In genomic region chrX:40152706-40153334, GRCh38 we compare ENCODE assay signal across 8 cellular contexts. TPM values are rescaled to one million over a fixed set of nuclear protein-coding genes. Genes with fewer than 3 reads are reported as not detected.
A peak's percentile ranks its signal among the peaks of the same experiment; 100 is the strongest.
DNase-seq lines count a peak whose midpoint lies in the region; ATAC-seq and TF ChIP-seq lines count a peak whose summit lies in the region.

No MANE protein-coding gene starts in this region.

- ATAC-seq in heart right ventricle (peak; percentile 30 to 76 (median 65)), HG02678 (IDR thresholded peaks at IDR 0.05; ENCODE audit: unreplicated experiment) (no peak), HG03378 (IDR thresholded peaks at IDR 0.05; ENCODE audit: unreplicated experiment) (no peak)

- POLR2A ChIA-PET in CD8-positive, alpha-beta memory T cell (lab: Charles Lee) = interaction anchor here (0.6 to 1.8 kb wide), 9 partner anchors 18 to 147 kb away, joined by 3 to 7 read pairs (median 4); partner anchors contain the start of gene BCOR

- no peak for DNase-seq in CD8-positive, alpha-beta memory T cell
- DNase-seq in HFFc6 = no peak
- DNase-seq in activated T-helper 2 cell treated with anti-CD3 and anti-CD28 coated beads, Interferon-gamma antibody, Interleukin-2, Interleukin-4, amounts not matched to agents 10 μg/mL and 5 μg/mL and 100 μg/mL, durations not matched to agents 14 hours and 24 hours and 36 hours (ENCODE audit: low spot score) = no peak
- DNase-seq in heart right ventricle = peak; percentile 44 to 71
- DNase-seq in posterior vena cava (ENCODE audit: low spot score) = peak; percentile 84
- DNase-seq in germinal center (ENCODE audit: low spot score) = no peak

- H3K9me3 ChIP-seq in CD8-positive, alpha-beta memory T cell (ENCODE audit: low read length) = no peaks in the 10 kb centered on the region
- no peaks in the 10 kb centered on the region for H3K9me3 ChIP-seq in heart right ventricle

- no peaks in the 10 kb centered on the region for H3K36me3 ChIP-seq in CD8-positive, alpha-beta memory T cell (ENCODE audit: insufficient read depth, low read length)
- H3K36me3 ChIP-seq in heart right ventricle = no peaks in the 10 kb centered on the region

- H3K27me3 ChIP-seq in CD8-positive, alpha-beta memory T cell (ENCODE audit: insufficient read depth, low read length, poor library complexity, severe bottlenecking) = no peaks in the 10 kb centered on the region
- H3K27me3 ChIP-seq in heart right ventricle = peaks cover 0 to 100% (median 0%) of the 10 kb centered on the region in 7 donors

- H3K4me3 ChIP-seq in CD8-positive, alpha-beta memory T cell (ENCODE audit: low read length) = peak overlapping the region; percentile 53
- peak overlapping the region; percentile 32 to 56 (median 53) for H3K4me3 ChIP-seq in heart right ventricle

- 1% methylated on average over 39 to 49 of the region's 50 CpGs for WGBS in heart right ventricle, 2 donors

- CTCF ChIA-PET in CD8-positive, alpha-beta memory T cell (lab: Charles Lee) = interaction anchor here (1.0 to 2.2 kb wide), 5 partner anchors 46 to 114 kb away, joined by 3 to 10 read pairs (median 3); partner anchors contain the start of gene BCOR

- peak overlapping the region; percentile 59 for H3K27ac ChIP-seq in CD8-positive, alpha-beta memory T cell (ENCODE audit: low read depth, low read length)
- H3K27ac ChIP-seq in heart right ventricle = peak overlapping the region; percentile 21 to 89 (median 82)

- peaks cover 15 to 20% (median 18%) of the 10 kb centered on the region in 3 donors for H3K4me1 Mint-ChIP-seq in CD8-positive, alpha-beta memory T cell
- peaks cover 10% of the 10 kb centered on the region for H3K4me1 Mint-ChIP-seq in HFFc6 (ENCODE audit: low read depth)
- H3K4me1 Mint-ChIP-seq in activated T-helper 2 cell treated with anti-CD3 and anti-CD28 coated beads, Interferon-gamma antibody, Interleukin-2, Interleukin-4, amounts not matched to agents 10 μg/mL and 5 μg/mL and 100 μg/mL, durations not matched to agents 14 hours and 24 hours and 36 hours (ENCODE audit: low read depth) = peaks cover 20% of the 10 kb centered on the region

- no peaks in the 10 kb centered on the region for H3K4me1 ChIP-seq in CD8-positive, alpha-beta memory T cell (ENCODE audit: insufficient read depth, low read length)
- H3K4me1 ChIP-seq in heart right ventricle = peaks cover 6 to 72% (median 49%) of the 10 kb centered on the region in 9 donors

- H3K27me3 Mint-ChIP-seq in CD8-positive, alpha-beta memory T cell = peaks cover 0 to 40% of the 10 kb centered on the region in 2 donors
- peaks cover 1% of the 10 kb centered on the region; the same call in 1 of the 2 replicates for H3K27me3 Mint-ChIP-seq in HFFc6 (ENCODE audit: insufficient read depth)
- H3K27me3 Mint-ChIP-seq in activated T-helper 2 cell treated with anti-CD3 and anti-CD28 coated beads, Interferon-gamma antibody, Interleukin-2, Interleukin-4, amounts not matched to agents 10 μg/mL and 5 μg/mL and 100 μg/mL, durations not matched to agents 14 hours and 24 hours and 36 hours (ENCODE audit: low read depth) = no peaks in the 10 kb centered on the region

- intact Hi-C loops in activated T-helper 2 cell treated with anti-CD3 and anti-CD28 coated beads, Interferon-gamma antibody, Interleukin-2, Interleukin-4, amounts not matched to agents 10 μg/mL and 5 μg/mL and 100 μg/mL, durations not matched to agents 14 hours and 24 hours and 36 hours (cut with micrococcal nuclease) = loop anchor here (2.0 to 5.0 kb wide), 3 partner anchors 22 to 141 kb away; no protein-coding TSS in a partner anchor
- intact Hi-C loops in heart right ventricle (cut with DNase I) (loop anchor here in 9 of 10 donors (1.0 to 10.0 kb wide), 11 partner anchors 41 to 418 kb away; partner anchors contain the start of gene BCOR (in 1 of the 9)), posterior vena cava (cut with DNase I) (loop anchor here (10.0 kb wide), 5 partner anchors 48 to 418 kb away; no protein-coding TSS in a partner anchor)

- TF ChIP-seq CTCF in HFFc6 (IDR thresholded peaks at IDR 0.05) (no peak), heart right ventricle (IDR thresholded peaks at IDR 0.05) (peak in 1 of 9 donors; percentile 14)

- peak overlapping the region in 1 of 8 donors; percentile 70 for H3K27ac Mint-ChIP-seq in CD8-positive, alpha-beta memory T cell
- H3K27ac Mint-ChIP-seq in HFFc6 = peak overlapping the region; percentile 58
- no peak overlapping the region for H3K27ac Mint-ChIP-seq in activated T-helper 2 cell treated with anti-CD3 and anti-CD28 coated beads, Interferon-gamma antibody, Interleukin-2, Interleukin-4, amounts not matched to agents 10 μg/mL and 5 μg/mL and 100 μg/mL, durations not matched to agents 14 hours and 24 hours and 36 hours

- no peaks in the 10 kb centered on the region for H3K36me3 Mint-ChIP-seq in CD8-positive, alpha-beta memory T cell
- H3K36me3 Mint-ChIP-seq in HFFc6 (ENCODE audit: low read depth) = no peaks in the 10 kb centered on the region
- no peaks in the 10 kb centered on the region for H3K36me3 Mint-ChIP-seq in activated T-helper 2 cell treated with anti-CD3 and anti-CD28 coated beads, Interferon-gamma antibody, Interleukin-2, Interleukin-4, amounts not matched to agents 10 μg/mL and 5 μg/mL and 100 μg/mL, durations not matched to agents 14 hours and 24 hours and 36 hours (ENCODE audit: low read depth)

- H3K4me3 Mint-ChIP-seq in CD8-positive, alpha-beta memory T cell = peak overlapping the region; percentile 78 to 92 (median 84)
- H3K4me3 Mint-ChIP-seq in HFFc6 = peak overlapping the region; percentile 81
- H3K4me3 Mint-ChIP-seq in activated T-helper 2 cell treated with anti-CD3 and anti-CD28 coated beads, Interferon-gamma antibody, Interleukin-2, Interleukin-4, amounts not matched to agents 10 μg/mL and 5 μg/mL and 100 μg/mL, durations not matched to agents 14 hours and 24 hours and 36 hours (ENCODE audit: low read depth) = peak overlapping the region; percentile 80

- no peaks in the 10 kb centered on the region for H3K9me3 Mint-ChIP-seq in CD8-positive, alpha-beta memory T cell
- no peaks in the 10 kb centered on the region for H3K9me3 Mint-ChIP-seq in HFFc6
- no peaks in the 10 kb centered on the region for H3K9me3 Mint-ChIP-seq in activated T-helper 2 cell treated with anti-CD3 and anti-CD28 coated beads, Interferon-gamma antibody, Interleukin-2, Interleukin-4, amounts not matched to agents 10 μg/mL and 5 μg/mL and 100 μg/mL, durations not matched to agents 14 hours and 24 hours and 36 hours

RNA-seq across cellular contexts. Expression of gene BCOR, which starts 55.1 kb away (rescaled TPM):
- total RNA-seq in CD8-positive, alpha-beta memory T cell = 10 to 100 TPM; 62.6 to 67.7 TPM
- 7.2 TPM for polyA plus RNA-seq in CD8-positive, alpha-beta memory T cell
- total RNA-seq in HFFc6 (2021; fragmentation: NEBNext Ultra II Directional; extraction: Animal tissue kit (Norgen Biotek cat#: 25700)) = 10 to 100 TPM; 15.0 to 20.3 (median 18.3) TPM
- 74.6 and 82.2 TPM in 2 replicates for total RNA-seq in activated T-helper 2 cell treated with anti-CD3 and anti-CD28 coated beads, Interferon-gamma antibody, Interleukin-2, Interleukin-4, amounts not matched to agents 10 μg/mL and 5 μg/mL and 100 μg/mL, durations not matched to agents 14 hours and 24 hours and 36 hours
- total RNA-seq in heart right ventricle = 10 to 100 TPM; 12.4 to 27.2 (median 19.9) TPM
- polyA plus RNA-seq in heart right ventricle = 10 to 100 TPM in 1 of 2 donors, 1 to 10 TPM in 1; 9.1 to 10.5 TPM
- 10 to 100 TPM; 22.8 to 23.7 TPM for total RNA-seq in posterior vena cava

Comparison
In these comparisons a context has a peak if more than half of its experiments do, and no peak if none do; other contexts are left out.
1. DNase-seq: peak in heart right ventricle (2 of 2) and posterior vena cava (single experiment); none in CD8-positive, alpha-beta memory T cell (0 of 5), HFFc6 (single experiment), activated T-helper 2 cell treated with anti-CD3 and anti-CD28 coated beads, Interferon-gamma antibody, Interleukin-2, Interleukin-4, amounts not matched to agents 10 μg/mL and 5 μg/mL and 100 μg/mL, durations not matched to agents 14 hours and 24 hours and 36 hours (single experiment) and germinal center (single experiment).
2. ATAC-seq: peak in heart right ventricle (8 of 8); none in HG02678 (single experiment) and HG03378 (single experiment).
3. Peak in every context shown above with its lines, with median percentiles within 50 percentile points of each other: H3K4me3 Mint-ChIP-seq.